Comparison of ENCODE assay signal across 16 cellular contexts in the genomic region with DNA sequence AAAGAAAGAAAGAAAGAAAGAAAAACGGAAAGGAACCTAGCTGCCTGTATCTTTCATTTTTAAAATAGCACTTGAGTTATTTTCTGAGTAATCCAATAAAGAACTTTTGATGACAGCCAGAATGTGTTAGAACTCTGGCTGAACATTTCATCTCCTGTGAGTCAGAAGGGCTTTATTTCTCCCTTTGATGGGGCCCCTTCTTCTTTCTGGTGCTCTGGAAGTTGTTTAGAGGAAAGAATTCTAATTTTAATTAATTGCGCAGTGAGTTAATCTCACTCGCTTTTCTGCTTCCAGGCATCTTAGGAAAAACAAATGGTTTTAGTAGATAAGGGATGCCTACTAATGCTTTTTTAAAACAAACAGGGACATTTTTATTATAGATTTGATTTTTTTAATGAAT. TPM values are rescaled to one million over a fixed set of nuclear protein-coding genes. Genes with fewer than 3 reads are reported as not detected.
A peak's percentile ranks its signal among the peaks of the same experiment; 100 is the strongest.
DNase-seq lines count a peak whose midpoint lies in the region; TF ChIP-seq lines count a peak whose summit lies in the region.
"Had no signal": no experiment of that assay in that cellular context is flagged by ENCODE, and none has a peak within 500 bp of the region (broad histone marks: within the 10 kb centered on the region; RNA-seq: fewer than 3 reads in every experiment).

No MANE protein-coding gene starts in this region.

- H3K4me1 Mint-ChIP-seq in mesothelial cell of epicardium = peaks cover 49% of the 10 kb centered on the region
- H3K4me1 Mint-ChIP-seq: stimulated activated effector memory CD8-positive, alpha-beta T cell treated with anti-CD3 and anti-CD28 coated beads, Interleukin-12 subunit alpha, Interleukin-12 subunit beta, amount 100 ng/mL, for 72 hours had no signal

- H3K9me3 ChIP-seq in HUES48 (ENCODE audit: control insufficient read depth, insufficient read depth, low read length) (no peaks in the 10 kb centered on the region), ectodermal cell (ENCODE audit: control insufficient read depth, low read length) (no peaks in the 10 kb centered on the region)
- H3K9me3 ChIP-seq: heart right ventricle, pancreas had no signal

- 89 to 93% methylated on average over 3 of the region's 3 CpGs for WGBS in ectodermal cell, 2 experiments

- H3K4me3 Mint-ChIP-seq in mesothelial cell of epicardium = peak overlapping the region; percentile 4
- H3K4me3 Mint-ChIP-seq: stimulated activated effector memory CD8-positive, alpha-beta T cell treated with anti-CD3 and anti-CD28 coated beads, Interleukin-12 subunit alpha, Interleukin-12 subunit beta, amount 100 ng/mL, for 72 hours had no signal

- H3K4me3 ChIP-seq in ACC112 (ENCODE audit: low read depth, low read length) (peak overlapping the region; percentile 11; the same call in 1 of the 2 replicates), HUES48 (ENCODE audit: low read depth, low read length) (no peak overlapping the region), ectodermal cell (ENCODE audit: insufficient read depth, low read depth, low read length) (no peak overlapping the region)
- H3K4me3 ChIP-seq: heart right ventricle, lung, pancreas had no signal

- peaks cover 17% of the 10 kb centered on the region for H3K36me3 Mint-ChIP-seq in mesothelial cell of epicardium
- H3K36me3 Mint-ChIP-seq: activated naive CD4-positive, alpha-beta T cell treated with anti-CD3 and anti-CD28 coated beads, Interleukin-2, amount 50 U/mL, for 72 hours; stimulated activated effector memory CD8-positive, alpha-beta T cell treated with anti-CD3 and anti-CD28 coated beads, Interleukin-12 subunit alpha, Interleukin-12 subunit beta, amount 100 ng/mL, for 72 hours had no signal

- H3K9ac ChIP-seq in HUES48 (ENCODE audit: low read depth, low read length) = no peak overlapping the region

- peak overlapping the region; percentile 91 for H3K27ac Mint-ChIP-seq in mesothelial cell of epicardium
- H3K27ac Mint-ChIP-seq: activated naive CD4-positive, alpha-beta T cell treated with anti-CD3 and anti-CD28 coated beads, Interleukin-2, amount 50 U/mL, for 72 hours; stimulated activated effector memory CD8-positive, alpha-beta T cell treated with anti-CD3 and anti-CD28 coated beads, Interleukin-12 subunit alpha, Interleukin-12 subunit beta, amount 100 ng/mL, for 72 hours had no signal

- DNase-seq in mesothelial cell of epicardium (ENCODE audit: low spot score in 2 of 2, unreplicated experiment in 2 of 2) (no peak), NCI-H1417 (lab: John Stamatoyannopoulos, UW) (no peak), NCI-H1930 (lab: John Stamatoyannopoulos, UW) (no peak), NCI-H345 treated with DMSO at 0.1 percent for 48 hours (lab: John Stamatoyannopoulos, UW; ENCODE audit: unreplicated experiment) (no peak)
- no peak for DNase-seq in stimulated activated CD4-positive, alpha-beta T cell treated with anti-CD3 and anti-CD28 coated beads, Interleukin-2, amount 100 ng/mL, for 24 hours
- DNase-seq: DMS79 treated with DMSO at 0.1 percent for 48 hours; heart right ventricle; NCI-H1105; pancreas; stimulated activated CD4-positive, alpha-beta T cell treated with anti-CD3 and anti-CD28 coated beads, Interleukin-1b, Interleukin-23, amount 100 ng/mL, for 48 hours had no signal

- H3K36me3 ChIP-seq in ACC112 (ENCODE audit: insufficient read depth, low read length) (peaks cover 10% of the 10 kb centered on the region; the same call in 1 of the 2 replicates), HUES48 (ENCODE audit: control insufficient read depth, insufficient read depth, low read length) (peaks cover 3% of the 10 kb centered on the region; the same call in 1 of the 2 replicates), ectodermal cell (ENCODE audit: control insufficient read depth, insufficient read depth, low read length) (no peaks in the 10 kb centered on the region)
- H3K36me3 ChIP-seq: pancreas had no signal

- H3K27me3 ChIP-seq in ACC112 (ENCODE audit: insufficient read depth, low read length) (no peaks in the 10 kb centered on the region), HUES48 (ENCODE audit: control insufficient read depth, insufficient read depth, low read length) (no peaks in the 10 kb centered on the region), ectodermal cell (ENCODE audit: control insufficient read depth, insufficient read depth, low read length, poor library complexity, severe bottlenecking) (no peaks in the 10 kb centered on the region)
- H3K27me3 ChIP-seq: heart right ventricle, pancreas had no signal

- peak overlapping the region; percentile 38 for H3K27ac ChIP-seq in ACC112 (ENCODE audit: low read depth, low read length)
- H3K27ac ChIP-seq in HUES48 (ENCODE audit: low read depth, low read length) = peak overlapping the region; percentile 9
- H3K27ac ChIP-seq in ectodermal cell (ENCODE audit: insufficient read depth, low read depth, low read length, poor library complexity, severe bottlenecking) = peak overlapping the region; percentile 53
- H3K27ac ChIP-seq: pancreas had no signal

- no peaks in the 10 kb centered on the region for H3K79me2 ChIP-seq in ACC112 (ENCODE audit: control insufficient read depth, insufficient read depth, low read length, unreplicated experiment)

- no peak for TF ChIP-seq CTCF in mesothelial cell of epicardium (IDR thresholded peaks at IDR 0.05; ENCODE audit: unreplicated experiment)

- H3K9me3 Mint-ChIP-seq in mesothelial cell of epicardium = peaks cover 5% of the 10 kb centered on the region
- H3K9me3 Mint-ChIP-seq: activated naive CD4-positive, alpha-beta T cell treated with anti-CD3 and anti-CD28 coated beads, Interleukin-2, amount 50 U/mL, for 72 hours; stimulated activated effector memory CD8-positive, alpha-beta T cell treated with anti-CD3 and anti-CD28 coated beads, Interleukin-12 subunit alpha, Interleukin-12 subunit beta, amount 100 ng/mL, for 72 hours had no signal

- no peaks in the 10 kb centered on the region for H3K27me3 Mint-ChIP-seq in mesothelial cell of epicardium (ENCODE audit: low read depth)

- H2AFZ ChIP-seq in ACC112 (ENCODE audit: low read length, unreplicated experiment) = no peak overlapping the region

- H3K4me1 ChIP-seq in ACC112 (ENCODE audit: control insufficient read depth, insufficient read depth, low read length, unreplicated experiment) (peaks cover 22% of the 10 kb centered on the region), HUES48 (ENCODE audit: control insufficient read depth, insufficient read depth, low read length) (no peaks in the 10 kb centered on the region), ectodermal cell (ENCODE audit: control insufficient read depth, insufficient read depth, low read length) (peaks cover 2% of the 10 kb centered on the region)
- H3K4me1 ChIP-seq: pancreas had no signal

RNA-seq across cellular contexts. Expression of gene COMMD9, which starts 57.9 kb away (rescaled TPM):
- polyA plus RNA-seq in ectodermal cell (2013, experiment 1 of 4) = 51.7 TPM
- polyA plus RNA-seq in ectodermal cell (2013, experiment 2 of 4) = 49.8 TPM
- polyA plus RNA-seq in ectodermal cell (2013, experiment 3 of 4) = 33.2 TPM
- polyA plus RNA-seq in ectodermal cell (2013, experiment 4 of 4) = 35.4 TPM
- 50.5 to 55.3 TPM (median 53.5 TPM) in 3 replicates for total RNA-seq in mesothelial cell of epicardium
